Comparison of ENCODE assay signal across 15 cellular contexts in the genomic region with DNA sequence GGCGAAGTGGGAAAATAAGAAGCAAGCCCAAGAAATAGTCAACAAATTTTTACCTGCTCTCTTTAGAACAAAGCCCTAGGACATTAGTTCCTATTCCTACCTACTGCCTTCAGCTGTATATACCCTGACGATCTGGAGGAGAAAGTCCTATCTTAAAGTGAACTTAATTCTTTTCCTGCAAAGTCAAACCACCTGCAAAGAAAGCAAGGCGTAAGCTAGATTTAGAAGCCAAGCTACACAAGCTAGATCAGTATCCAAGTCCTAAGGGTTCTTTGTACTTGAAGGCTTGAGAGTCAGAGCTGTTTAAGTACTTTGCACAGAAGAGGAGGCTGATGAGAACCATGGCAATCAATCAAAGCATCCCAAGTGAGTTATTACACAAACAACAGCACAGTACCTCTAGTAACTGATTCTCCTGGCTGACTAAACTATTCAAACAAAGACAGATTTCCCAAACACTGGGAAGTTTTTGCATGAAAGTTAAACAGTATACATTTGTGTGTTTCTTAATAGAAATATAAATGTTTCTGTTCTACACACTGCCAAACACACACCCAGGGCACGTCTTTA. TPM values are rescaled to one million over a fixed set of nuclear protein-coding genes. Genes with fewer than 3 reads are reported as not detected.
DNase-seq lines count a peak whose midpoint lies in the region; TF ChIP-seq lines count a peak whose summit lies in the region.
"Had no signal": no experiment of that assay in that cellular context is flagged by ENCODE, and none has a peak within 500 bp of the region (broad histone marks: within the 10 kb centered on the region; RNA-seq: fewer than 3 reads in every experiment).

No MANE protein-coding gene starts in this region.

- intact Hi-C loops in ovary (cut with DNase I), result no loop called here
- intact Hi-C loops in OCI-LY7 (cut with micrococcal nuclease; ENCODE audit: unreplicated experiment), result no loop called here

- no peaks in the 10 kb centered on the region for H3K27me3 ChIP-seq in ovary

- H3K9me2 ChIP-seq in OCI-LY7 (ENCODE audit: insufficient read depth, low read length), result no peaks in the 10 kb centered on the region

- peak overlapping the region; percentile 52 for H3K27ac Mint-ChIP-seq in glutamatergic neuron (ENCODE audit: unreplicated experiment)

- no peak for TF ChIP-seq EP300 in ovary (IDR thresholded peaks at IDR 0.05)

- peaks cover 23% of the 10 kb centered on the region for H3K4me1 Mint-ChIP-seq in glutamatergic neuron (ENCODE audit: low read depth, unreplicated experiment)

- peak; percentile 11 for DNase-seq in DMS53 treated with DMSO at 0.1 percent for 48 hours (lab: John Stamatoyannopoulos, UW; ENCODE audit: unreplicated experiment)
- peak; percentile 28 for DNase-seq in NCI-H2029 treated with DMSO at 0.1 percent for 48 hours (lab: John Stamatoyannopoulos, UW)
- DNase-seq in glutamatergic neuron, result no peak
- no peak for DNase-seq in ovary
- DNase-seq in stimulated activated CD4-positive, alpha-beta T cell treated with anti-CD3 and anti-CD28 coated beads, Interleukin-12 subunit alpha, Interleukin-12 subunit beta, amount 100 ng/mL, for 4 hours, result no peak
- DNase-seq in stimulated activated CD4-positive, alpha-beta T cell treated with anti-CD3 and anti-CD28 coated beads, Interleukin-15, amount 100 ng/mL, for 24 hours, result no peak
- no peak for DNase-seq in OCI-LY7 (ENCODE audit: low spot score)
- no peak for DNase-seq in stimulated activated CD4-positive, alpha-beta T cell treated with anti-CD3 and anti-CD28 coated beads, Interleukin-2, amount 100 ng/mL, for 48 hours
- DNase-seq: activated CD8-positive, alpha-beta memory T cell treated with anti-CD3 and anti-CD28 coated beads for 24 hours; CD4-positive, alpha-beta memory T cell; pancreas; stimulated activated CD4-positive, alpha-beta T cell treated with anti-CD3 and anti-CD28 coated beads, Interleukin-4, amount 100 ng/mL, for 24 hours; stimulated activated naive CD8-positive, alpha-beta T cell treated with anti-CD3 and anti-CD28 coated beads, Interleukin-15, Interleukin-2, amounts not matched to agents 100 U/mL and 50 U/mL, for 24 hours had no signal

- no peaks in the 10 kb centered on the region for H3K36me3 Mint-ChIP-seq in glutamatergic neuron (ENCODE audit: unreplicated experiment)
- H3K36me3 Mint-ChIP-seq: activated naive CD4-positive, alpha-beta T cell treated with anti-CD3 and anti-CD28 coated beads, Interleukin-2, amount 50 U/mL, for 72 hours; CD4-positive, alpha-beta memory T cell had no signal

- no peak overlapping the region for H2AFZ ChIP-seq in OCI-LY7 (ENCODE audit: low read length)

- H3K9me3 ChIP-seq in ovary (no peaks in the 10 kb centered on the region), OCI-LY7 (ENCODE audit: low read length) (no peaks in the 10 kb centered on the region)
- H3K9me3 ChIP-seq: pancreas had no signal

- H3K4me1 ChIP-seq in ovary (ENCODE audit: insufficient read depth), result peaks cover 4% of the 10 kb centered on the region
- H3K4me1 ChIP-seq in OCI-LY7 (ENCODE audit: insufficient read depth, low read length, poor library complexity, severe bottlenecking), result peaks cover 5% of the 10 kb centered on the region
- H3K4me1 ChIP-seq: pancreas had no signal

- no peaks in the 10 kb centered on the region for H3K79me2 ChIP-seq in OCI-LY7 (ENCODE audit: insufficient read depth, low read depth, low read length)

- POLR2A ChIA-PET in OCI-LY7 (lab: Charles Lee), result interaction anchor here (1.2 to 1.3 kb wide), 2 partner anchors 14 to 16 kb away, joined by 3 to 5 read pairs; no protein-coding TSS in a partner anchor

- 31 to 39% (median 34%) methylated on average over 4 of the region's 4 CpGs for WGBS in ovary, 3 donors

- peak overlapping the region; percentile 99 for H3K4me3 Mint-ChIP-seq in glutamatergic neuron (ENCODE audit: unreplicated experiment)

- H4K20me1 ChIP-seq in OCI-LY7 (ENCODE audit: insufficient read depth, low read length), result no peaks in the 10 kb centered on the region

- CTCF ChIA-PET in OCI-LY7 (lab: Charles Lee; ENCODE audit: unreplicated experiment), result no interaction called here

- H3K27ac ChIP-seq in ovary, result peak overlapping the region in 1 of 2 donors; percentile 35
- no peak overlapping the region for H3K27ac ChIP-seq in OCI-LY7 (ENCODE audit: low read depth, low read length, poor library complexity, severe bottlenecking)
- H3K27ac ChIP-seq: HL-60, pancreas had no signal

- peaks cover 5% of the 10 kb centered on the region for H3K27me3 Mint-ChIP-seq in glutamatergic neuron (ENCODE audit: unreplicated experiment)
- H3K27me3 Mint-ChIP-seq: CD4-positive, alpha-beta memory T cell had no signal

- TF ChIP-seq POLR2A in ovary (IDR thresholded peaks at IDR 0.05), result no peak

- no peak for TF ChIP-seq CTCF in glutamatergic neuron (IDR thresholded peaks at IDR 0.05; ENCODE audit: partially characterized antibody, unreplicated experiment)
- no peak for TF ChIP-seq CTCF in ovary (IDR thresholded peaks at IDR 0.05)
- no peak for TF ChIP-seq CTCF in OCI-LY7 (conservative IDR thresholded peaks at IDR 0.05; ENCODE audit: low read length)

- H3K4me2 ChIP-seq in OCI-LY7 (ENCODE audit: low read length), result no peak overlapping the region

- peaks cover 5% of the 10 kb centered on the region for H3K9me3 Mint-ChIP-seq in glutamatergic neuron (ENCODE audit: unreplicated experiment)
- H3K9me3 Mint-ChIP-seq: activated naive CD4-positive, alpha-beta T cell treated with anti-CD3 and anti-CD28 coated beads, Interleukin-2, amount 50 U/mL, for 72 hours had no signal

- H3K36me3 ChIP-seq in ovary (no peaks in the 10 kb centered on the region), OCI-LY7 (ENCODE audit: insufficient read depth, low read length) (no peaks in the 10 kb centered on the region)
- H3K36me3 ChIP-seq: pancreas had no signal

- no TSS peak for BruUV-seq in OCI-LY7 (replicated peaks; lab: Mats Ljungman, UMichigan)

- H3K4me3 ChIP-seq in ovary (peak overlapping the region; percentile 93), OCI-LY7 (ENCODE audit: low read depth, low read length, poor library complexity, severe bottlenecking) (no peak overlapping the region)

RNA-seq across cellular contexts. Expression of a gene that starts 1.9 kb away (rescaled TPM):
- total RNA-seq in glutamatergic neuron (ENCODE audit: unreplicated experiment) (21.0 TPM), ovary (100 to 1,000 TPM in 5 of 7 donors, 10 to 100 TPM in 2; 46.3 to 211 (median 137) TPM), OCI-LY7 (2022) (1.1 and 2.5 TPM in 2 replicates)
- polyA plus RNA-seq in ovary, result 10 to 100 TPM; 15.0 to 42.7 TPM
- total RNA-seq in OCI-LY7 (2014; rRNA removed; shearing (Covaris generic)), result 1.5 and 2.0 TPM in 2 replicates

Comparison
In these comparisons a context has a peak if more than half of its experiments do, and no peak if none do; other contexts are left out.
1. DNase-seq: peak in DMS53 treated with DMSO at 0.1 percent for 48 hours (single experiment) and NCI-H2029 treated with DMSO at 0.1 percent for 48 hours (single experiment); none in glutamatergic neuron (single experiment), ovary (0 of 5), stimulated activated CD4-positive, alpha-beta T cell treated with anti-CD3 and anti-CD28 coated beads, Interleukin-12 subunit alpha, Interleukin-12 subunit beta, amount 100 ng/mL, for 4 hours (single experiment), stimulated activated CD4-positive, alpha-beta T cell treated with anti-CD3 and anti-CD28 coated beads, Interleukin-15, amount 100 ng/mL, for 24 hours (single experiment), OCI-LY7 (single experiment) and stimulated activated CD4-positive, alpha-beta T cell treated with anti-CD3 and anti-CD28 coated beads, Interleukin-2, amount 100 ng/mL, for 48 hours (0 of 2).